ENCODE assay signal across 1 cellular context in the genomic region with DNA sequence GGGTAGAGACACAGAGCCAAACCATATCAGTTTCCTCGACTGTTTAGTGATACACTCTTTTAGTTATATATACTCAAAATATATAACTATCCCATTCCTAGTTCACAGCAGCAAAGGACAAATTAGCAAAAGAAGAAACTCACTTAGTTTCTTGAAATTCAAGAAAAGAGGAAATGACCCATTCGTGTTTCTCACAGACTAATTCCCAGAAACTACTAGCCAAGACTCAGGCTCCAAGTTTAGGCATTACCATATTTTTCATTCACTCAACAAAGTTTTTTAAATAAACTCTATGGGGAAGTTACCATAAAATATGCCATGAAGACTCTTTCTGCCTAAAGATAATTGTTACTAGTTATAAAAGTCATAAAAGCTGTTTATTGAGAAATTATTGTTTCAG.
TF ChIP-seq lines count a peak whose summit lies in the region.

No MANE protein-coding gene starts in this region.

TF ChIP-seq in GM12878, 131 proteins besides CTCF, POLR2A, EP300 and RAD21 (continued from another document):
- TF ChIP-seq, protein P1, sequence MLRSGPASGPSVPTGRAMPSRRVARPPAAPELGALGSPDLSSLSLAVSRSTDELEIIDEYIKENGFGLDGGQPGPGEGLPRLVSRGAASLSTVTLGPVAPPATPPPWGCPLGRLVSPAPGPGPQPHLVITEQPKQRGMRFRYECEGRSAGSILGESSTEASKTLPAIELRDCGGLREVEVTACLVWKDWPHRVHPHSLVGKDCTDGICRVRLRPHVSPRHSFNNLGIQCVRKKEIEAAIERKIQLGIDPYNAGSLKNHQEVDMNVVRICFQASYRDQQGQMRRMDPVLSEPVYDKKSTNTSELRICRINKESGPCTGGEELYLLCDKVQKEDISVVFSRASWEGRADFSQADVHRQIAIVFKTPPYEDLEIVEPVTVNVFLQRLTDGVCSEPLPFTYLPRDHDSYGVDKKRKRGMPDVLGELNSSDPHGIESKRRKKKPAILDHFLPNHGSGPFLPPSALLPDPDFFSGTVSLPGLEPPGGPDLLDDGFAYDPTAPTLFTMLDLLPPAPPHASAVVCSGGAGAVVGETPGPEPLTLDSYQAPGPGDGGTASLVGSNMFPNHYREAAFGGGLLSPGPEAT (IDR thresholded peaks at IDR 0.05; ENCODE audit: low read depth): no peak
TF ChIP-seq in GM12878: peak in this region for 2.
